In genomic region chr11:94034207-94034606, GRCh38 we compare ENCODE assay signal across 31 cellular contexts. TPM values are rescaled to one million over a fixed set of nuclear protein-coding genes. Genes with fewer than 3 reads are reported as not detected.
"Had no signal": no experiment of that assay in that cellular context is flagged by ENCODE, and none has a peak within 500 bp of the region (broad histone marks: within the 10 kb centered on the region; RNA-seq: fewer than 3 reads in every experiment).

No MANE protein-coding gene starts in this region.

- H3K27me3 ChIP-seq: adrenal gland, body of pancreas had no signal

- H3K4me3 ChIP-seq: adrenal gland, body of pancreas, esophagus squamous epithelium had no signal

- H3K27ac ChIP-seq: adrenal gland, body of pancreas, esophagus squamous epithelium had no signal

- H3K9me3 Mint-ChIP-seq: activated CD8-positive, alpha-beta T cell treated with anti-CD3 and anti-CD28 coated beads for 36 hours; activated naive CD4-positive, alpha-beta T cell treated with anti-CD3 and anti-CD28 coated beads, Interleukin-2, amount 50 U/mL, for 24 hours; effector memory CD8-positive, alpha-beta T cell had no signal

- H3K36me3 ChIP-seq: adrenal gland, esophagus squamous epithelium had no signal

- H3K4me1 Mint-ChIP-seq: activated CD4-positive, alpha-beta T cell treated with anti-CD3 and anti-CD28 coated beads for 36 hours; activated naive CD4-positive, alpha-beta T cell treated with anti-CD3 and anti-CD28 coated beads, Interleukin-2, amount 50 U/mL, for 24 hours; activated naive CD8-positive, alpha-beta T cell treated with anti-CD3 and anti-CD28 coated beads for 36 hours; activated naive CD8-positive, alpha-beta T cell treated with anti-CD3 and anti-CD28 coated beads, Interleukin-2, amount 50 U/mL, for 24 hours had no signal

- H3K4me1 ChIP-seq: adrenal gland, body of pancreas, esophagus squamous epithelium had no signal

- DNase-seq: activated CD4-positive, alpha-beta T cell treated with anti-CD3 and anti-CD28 coated beads for 36 hours; activated CD4-positive, alpha-beta T cell treated with anti-CD3 and anti-CD28 coated beads, Interleukin-2, amount 50 U/mL, for 1 hour; activated CD4-positive, alpha-beta T cell treated with anti-CD3 and anti-CD28 coated beads, Interleukin-2, amount 50 U/mL, for 48 hours; activated CD4-positive, CD25-positive, alpha-beta regulatory T cell; activated CD4-positive, CD25-positive, alpha-beta regulatory T cell treated with anti-CD3 and anti-CD28 coated beads, Interleukin-2, amount 50 U/mL, for 72 hours; activated CD8-positive, alpha-beta memory T cell treated with anti-CD3 and anti-CD28 coated beads for 24 hours; activated CD8-positive, alpha-beta T cell treated with anti-CD3 and anti-CD28 coated beads for 36 hours; activated effector memory CD4-positive, alpha-beta T cell treated with anti-CD3 and anti-CD28 coated beads, Interleukin-2, amount 50 U/mL, for 16 hours; activated naive CD4-positive, alpha-beta T cell treated with anti-CD3 and anti-CD28 coated beads for 36 hours; activated naive CD8-positive, alpha-beta T cell treated with anti-CD3 and anti-CD28 coated beads for 36 hours; activated naive CD8-positive, alpha-beta T cell treated with anti-CD3 and anti-CD28 coated beads, Interleukin-2, amount 50 U/mL, for 24 hours; activated T-cell treated with anti-CD3 and anti-CD28 coated beads, Interleukin-2, amount 50 U/mL, for 48 hours; adrenal gland; amygdala; aorta; body of pancreas; cortex of kidney; dermis blood vessel endothelial cell; effector CD4-positive, alpha-beta T cell; effector memory CD8-positive, alpha-beta T cell; erythroblast; esophagus squamous epithelium; head of caudate nucleus; T-helper 2 cell had no signal

- H3K9me3 ChIP-seq: adrenal gland, body of pancreas, esophagus squamous epithelium had no signal

- H3K36me3 Mint-ChIP-seq: activated naive CD4-positive, alpha-beta T cell treated with anti-CD3 and anti-CD28 coated beads, Interleukin-2, amount 50 U/mL, for 24 hours; activated naive CD8-positive, alpha-beta T cell treated with anti-CD3 and anti-CD28 coated beads for 36 hours had no signal

- H3K4me3 Mint-ChIP-seq: activated CD4-positive, alpha-beta T cell treated with anti-CD3 and anti-CD28 coated beads for 36 hours; activated CD8-positive, alpha-beta T cell treated with anti-CD3 and anti-CD28 coated beads for 36 hours; activated naive CD4-positive, alpha-beta T cell treated with anti-CD3 and anti-CD28 coated beads for 36 hours; activated naive CD4-positive, alpha-beta T cell treated with anti-CD3 and anti-CD28 coated beads, Interleukin-2, amount 50 U/mL, for 24 hours; activated naive CD8-positive, alpha-beta T cell treated with anti-CD3 and anti-CD28 coated beads for 36 hours; activated naive CD8-positive, alpha-beta T cell treated with anti-CD3 and anti-CD28 coated beads, Interleukin-2, amount 50 U/mL, for 24 hours; activated T-helper 1 cell treated with anti-CD3 and anti-CD28 coated beads, Interleukin-12 subunit alpha, Interleukin-12 subunit beta, Interleukin-2, Interleukin-4 antibody, amounts not matched to agents 30 ng/mL and 10 ng/mL and 1 ng/mL, durations not matched to agents 14 hours and 24 hours and 36 hours; effector memory CD8-positive, alpha-beta T cell had no signal

- ATAC-seq: activated CD4-positive, alpha-beta T cell treated with anti-CD3 and anti-CD28 coated beads for 36 hours; activated CD8-positive, alpha-beta T cell treated with anti-CD3 and anti-CD28 coated beads for 36 hours; activated naive CD8-positive, alpha-beta T cell treated with anti-CD3 and anti-CD28 coated beads, Interleukin-2, amount 50 U/mL, for 24 hours; body of pancreas; effector memory CD8-positive, alpha-beta T cell had no signal

RNA-seq across cellular contexts. Expression of gene HEPHL1, which starts 13.1 kb away (rescaled TPM):
- total RNA-seq: activated CD4-positive, alpha-beta T cell treated with anti-CD3 and anti-CD28 coated beads for 36 hours; activated CD8-positive, alpha-beta T cell treated with anti-CD3 and anti-CD28 coated beads for 36 hours; activated naive CD4-positive, alpha-beta T cell treated with anti-CD3 and anti-CD28 coated beads for 36 hours; activated naive CD8-positive, alpha-beta T cell treated with anti-CD3 and anti-CD28 coated beads for 36 hours; activated T-helper 1 cell treated with anti-CD3 and anti-CD28 coated beads, Interleukin-12 subunit alpha, Interleukin-12 subunit beta, Interleukin-2, Interleukin-4 antibody, amounts not matched to agents 30 ng/mL and 10 ng/mL and 1 ng/mL, durations not matched to agents 14 hours and 24 hours and 36 hours; activated T-helper 2 cell treated with anti-CD3 and anti-CD28 coated beads, Interferon-gamma antibody, Interleukin-2, Interleukin-4, amounts not matched to agents 10 μg/mL and 5 μg/mL and 100 μg/mL, durations not matched to agents 14 hours and 24 hours and 36 hours; adrenal gland; body of pancreas; chondrocyte; dermis blood vessel endothelial cell; fibroblast of lung; frontal cortex; T-helper 1 cell treated with Interleukin-12 subunit alpha and Interleukin-12 subunit beta and Interleukin-4 antibody, amounts not matched to agents 30 ng/mL and 1 ng/mL, for 36 hours had no signal
- polyA plus RNA-seq: adrenal gland, fibroblast of lung had no signal
